Comparison of ENCODE assay signal across 1 cellular context in the genomic region with DNA sequence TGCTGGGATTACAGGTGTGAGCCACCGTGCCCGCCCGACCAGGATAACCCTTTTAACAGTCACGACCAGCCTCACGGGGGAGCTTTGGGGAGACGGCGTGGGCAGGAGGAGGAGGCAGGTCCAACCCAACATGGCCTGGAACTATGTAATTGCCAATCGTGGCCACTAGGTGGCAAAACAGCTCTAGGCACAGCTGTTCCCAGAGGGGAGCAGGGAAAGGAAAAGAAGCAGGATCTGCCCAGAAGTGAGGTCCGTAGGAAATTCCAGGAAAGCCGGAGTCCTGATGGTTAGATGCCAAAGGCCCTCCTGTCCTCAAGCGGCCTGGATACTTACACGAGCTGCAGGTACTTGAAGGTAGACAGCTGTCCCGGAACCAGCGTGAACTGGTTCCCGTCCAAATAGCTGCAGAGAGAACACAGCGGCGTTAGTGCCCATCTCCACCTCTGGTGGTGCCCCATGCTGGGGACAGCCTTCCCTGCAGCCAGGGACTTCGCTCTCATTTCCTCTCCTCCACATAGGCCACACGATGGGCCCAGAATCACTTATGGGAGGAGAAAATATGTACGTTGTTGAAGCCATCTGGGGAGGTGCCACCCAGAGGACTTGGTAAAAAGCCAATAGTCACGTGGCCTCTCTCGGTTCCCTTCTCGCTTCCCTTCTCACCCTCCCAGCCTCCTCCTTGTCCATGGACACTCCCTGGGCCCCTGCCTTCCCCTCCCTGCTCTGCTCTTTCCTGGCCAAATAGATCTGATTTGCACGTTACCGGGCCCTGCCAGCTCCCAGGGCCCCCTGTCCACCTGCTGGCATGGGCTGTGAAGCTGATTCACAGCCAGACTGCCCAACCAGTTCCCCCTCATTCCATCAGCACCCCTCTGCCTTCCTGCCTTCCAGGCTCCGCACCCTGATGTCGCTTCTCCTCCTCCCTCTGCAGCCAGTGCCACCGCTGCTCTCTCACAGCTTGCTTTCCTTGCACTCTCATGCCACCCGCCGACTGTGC.
TF ChIP-seq lines count a peak whose summit lies in the region.

No MANE protein-coding gene starts in this region.

TF ChIP-seq in HepG2, 621 proteins besides CTCF, POLR2A, EP300 and RAD21 (continued from another document and continues in another):
- peak; percentile 65; the same call in 1 of the 2 replicates for TF ChIP-seq ZNF768 (CRISPR knock-in tag; IDR thresholded peaks at IDR 0.05)
- TF ChIP-seq STAT5B (CRISPR knock-in tag; IDR thresholded peaks at IDR 0.05): no peak
- TF ChIP-seq, protein P1, sequence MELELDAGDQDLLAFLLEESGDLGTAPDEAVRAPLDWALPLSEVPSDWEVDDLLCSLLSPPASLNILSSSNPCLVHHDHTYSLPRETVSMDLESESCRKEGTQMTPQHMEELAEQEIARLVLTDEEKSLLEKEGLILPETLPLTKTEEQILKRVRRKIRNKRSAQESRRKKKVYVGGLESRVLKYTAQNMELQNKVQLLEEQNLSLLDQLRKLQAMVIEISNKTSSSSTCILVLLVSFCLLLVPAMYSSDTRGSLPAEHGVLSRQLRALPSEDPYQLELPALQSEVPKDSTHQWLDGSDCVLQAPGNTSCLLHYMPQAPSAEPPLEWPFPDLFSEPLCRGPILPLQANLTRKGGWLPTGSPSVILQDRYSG (CRISPR knock-in tag; IDR thresholded peaks at IDR 0.05): no peak
- TF ChIP-seq ZFP36 (IDR thresholded peaks at IDR 0.05; ENCODE audit: borderline replicate concordance, low read depth, low read length, partially characterized antibody): no peak
- TF ChIP-seq, protein P2, sequence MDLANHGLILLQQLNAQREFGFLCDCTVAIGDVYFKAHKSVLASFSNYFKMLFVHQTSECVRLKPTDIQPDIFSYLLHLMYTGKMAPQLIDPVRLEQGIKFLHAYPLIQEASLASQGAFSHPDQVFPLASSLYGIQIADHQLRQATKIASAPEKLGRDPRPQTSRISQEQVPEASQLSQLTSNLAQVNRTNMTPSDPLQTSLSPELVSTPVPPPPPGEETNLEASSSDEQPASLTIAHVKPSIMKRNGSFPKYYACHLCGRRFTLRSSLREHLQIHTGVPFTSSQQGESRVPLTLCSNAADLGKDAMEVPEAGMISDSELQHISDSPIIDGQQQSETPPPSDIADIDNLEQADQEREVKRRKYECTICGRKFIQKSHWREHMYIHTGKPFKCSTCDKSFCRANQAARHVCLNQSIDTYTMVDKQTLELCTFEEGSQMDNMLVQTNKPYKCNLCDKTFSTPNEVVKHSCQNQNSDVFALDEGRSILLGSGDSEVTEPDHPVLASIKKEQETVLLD (CRISPR knock-in tag; IDR thresholded peaks at IDR 0.05; ENCODE audit: low read depth): no peak
- TF ChIP-seq ZNF343 (CRISPR knock-in tag; IDR thresholded peaks at IDR 0.05): 0 out of 2 replicates have a peak, but pooled peaks have one; percentile 37
- no peak for TF ChIP-seq ZBTB26 (CRISPR knock-in tag; IDR thresholded peaks at IDR 0.05; ENCODE audit: borderline replicate concordance)
- no peak for TF ChIP-seq SP5 (CRISPR knock-in tag; IDR thresholded peaks at IDR 0.05; ENCODE audit: borderline replicate concordance, low read depth)
- TF ChIP-seq TEAD3 (CRISPR knock-in tag; optimal IDR thresholded peaks at IDR 0.05; ENCODE audit: borderline replicate concordance): no peak
- TF ChIP-seq ZNF556 (CRISPR knock-in tag; IDR thresholded peaks at IDR 0.05; ENCODE audit: borderline replicate concordance): peak; percentile 55; the same call in 1 of the 2 replicates
- TF ChIP-seq ZNF644 (CRISPR knock-in tag; IDR thresholded peaks at IDR 0.05; ENCODE audit: low read depth): no peak
- no peak for TF ChIP-seq CREM (IDR thresholded peaks at IDR 0.05)
- no peak for TF ChIP-seq CREM (CRISPR knock-in tag; IDR thresholded peaks at IDR 0.05)
- no peak for TF ChIP-seq SATB2 (CRISPR knock-in tag; IDR thresholded peaks at IDR 0.05)
- TF ChIP-seq GTF3A (CRISPR knock-in tag; conservative IDR thresholded peaks at IDR 0.05): no peak
- no peak for TF ChIP-seq MAFG (CRISPR knock-in tag; IDR thresholded peaks at IDR 0.05)
- no peak for TF ChIP-seq SALL1 (CRISPR knock-in tag; IDR thresholded peaks at IDR 0.05)
- peak; percentile 84 for TF ChIP-seq STAG1 (CRISPR knock-in tag; IDR thresholded peaks at IDR 0.05)
- TF ChIP-seq SMC3 (IDR thresholded peaks at IDR 0.05; ENCODE audit: low read length): peak; percentile 76
- TF ChIP-seq ZNF510 (CRISPR knock-in tag; IDR thresholded peaks at IDR 0.05; ENCODE audit: low read depth): 0 out of 2 replicates have a peak, but pooled peaks have one; percentile 66
- no peak for TF ChIP-seq POLR2AphosphoS5 (IDR thresholded peaks at IDR 0.05; ENCODE audit: low read depth, low read length)
- no peak for TF ChIP-seq ZNF546 (CRISPR knock-in tag; conservative IDR thresholded peaks at IDR 0.05)
- TF ChIP-seq HDAC1 (CRISPR knock-in tag; IDR thresholded peaks at IDR 0.05): 0 out of 2 replicates have a peak, but pooled peaks have one; percentile 17
- TF ChIP-seq PHF21A (CRISPR knock-in tag; IDR thresholded peaks at IDR 0.05): no peak
- TF ChIP-seq ZNF558 (CRISPR knock-in tag; IDR thresholded peaks at IDR 0.05; ENCODE audit: borderline replicate concordance): no peak
- TF ChIP-seq ZNF331 (CRISPR knock-in tag; IDR thresholded peaks at IDR 0.05): no peak
- TF ChIP-seq, protein P3, sequence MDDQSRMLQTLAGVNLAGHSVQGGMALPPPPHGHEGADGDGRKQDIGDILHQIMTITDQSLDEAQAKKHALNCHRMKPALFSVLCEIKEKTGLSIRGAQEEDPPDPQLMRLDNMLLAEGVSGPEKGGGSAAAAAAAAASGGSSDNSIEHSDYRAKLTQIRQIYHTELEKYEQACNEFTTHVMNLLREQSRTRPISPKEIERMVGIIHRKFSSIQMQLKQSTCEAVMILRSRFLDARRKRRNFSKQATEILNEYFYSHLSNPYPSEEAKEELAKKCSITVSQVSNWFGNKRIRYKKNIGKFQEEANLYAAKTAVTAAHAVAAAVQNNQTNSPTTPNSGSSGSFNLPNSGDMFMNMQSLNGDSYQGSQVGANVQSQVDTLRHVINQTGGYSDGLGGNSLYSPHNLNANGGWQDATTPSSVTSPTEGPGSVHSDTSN (CRISPR knock-in tag; IDR thresholded peaks at IDR 0.05; ENCODE audit: borderline replicate concordance): no peak
- TF ChIP-seq, protein P4, sequence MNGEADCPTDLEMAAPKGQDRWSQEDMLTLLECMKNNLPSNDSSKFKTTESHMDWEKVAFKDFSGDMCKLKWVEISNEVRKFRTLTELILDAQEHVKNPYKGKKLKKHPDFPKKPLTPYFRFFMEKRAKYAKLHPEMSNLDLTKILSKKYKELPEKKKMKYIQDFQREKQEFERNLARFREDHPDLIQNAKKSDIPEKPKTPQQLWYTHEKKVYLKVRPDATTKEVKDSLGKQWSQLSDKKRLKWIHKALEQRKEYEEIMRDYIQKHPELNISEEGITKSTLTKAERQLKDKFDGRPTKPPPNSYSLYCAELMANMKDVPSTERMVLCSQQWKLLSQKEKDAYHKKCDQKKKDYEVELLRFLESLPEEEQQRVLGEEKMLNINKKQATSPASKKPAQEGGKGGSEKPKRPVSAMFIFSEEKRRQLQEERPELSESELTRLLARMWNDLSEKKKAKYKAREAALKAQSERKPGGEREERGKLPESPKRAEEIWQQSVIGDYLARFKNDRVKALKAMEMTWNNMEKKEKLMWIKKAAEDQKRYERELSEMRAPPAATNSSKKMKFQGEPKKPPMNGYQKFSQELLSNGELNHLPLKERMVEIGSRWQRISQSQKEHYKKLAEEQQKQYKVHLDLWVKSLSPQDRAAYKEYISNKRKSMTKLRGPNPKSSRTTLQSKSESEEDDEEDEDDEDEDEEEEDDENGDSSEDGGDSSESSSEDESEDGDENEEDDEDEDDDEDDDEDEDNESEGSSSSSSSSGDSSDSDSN (CRISPR knock-in tag; IDR thresholded peaks at IDR 0.05): peak; percentile 8; the same call in 1 of the 2 replicates
- no peak for TF ChIP-seq ZNF160 (CRISPR knock-in tag; IDR thresholded peaks at IDR 0.05)
- TF ChIP-seq GFI1 (CRISPR knock-in tag; IDR thresholded peaks at IDR 0.05; ENCODE audit: borderline replicate concordance): no peak
- TF ChIP-seq, protein P5, sequence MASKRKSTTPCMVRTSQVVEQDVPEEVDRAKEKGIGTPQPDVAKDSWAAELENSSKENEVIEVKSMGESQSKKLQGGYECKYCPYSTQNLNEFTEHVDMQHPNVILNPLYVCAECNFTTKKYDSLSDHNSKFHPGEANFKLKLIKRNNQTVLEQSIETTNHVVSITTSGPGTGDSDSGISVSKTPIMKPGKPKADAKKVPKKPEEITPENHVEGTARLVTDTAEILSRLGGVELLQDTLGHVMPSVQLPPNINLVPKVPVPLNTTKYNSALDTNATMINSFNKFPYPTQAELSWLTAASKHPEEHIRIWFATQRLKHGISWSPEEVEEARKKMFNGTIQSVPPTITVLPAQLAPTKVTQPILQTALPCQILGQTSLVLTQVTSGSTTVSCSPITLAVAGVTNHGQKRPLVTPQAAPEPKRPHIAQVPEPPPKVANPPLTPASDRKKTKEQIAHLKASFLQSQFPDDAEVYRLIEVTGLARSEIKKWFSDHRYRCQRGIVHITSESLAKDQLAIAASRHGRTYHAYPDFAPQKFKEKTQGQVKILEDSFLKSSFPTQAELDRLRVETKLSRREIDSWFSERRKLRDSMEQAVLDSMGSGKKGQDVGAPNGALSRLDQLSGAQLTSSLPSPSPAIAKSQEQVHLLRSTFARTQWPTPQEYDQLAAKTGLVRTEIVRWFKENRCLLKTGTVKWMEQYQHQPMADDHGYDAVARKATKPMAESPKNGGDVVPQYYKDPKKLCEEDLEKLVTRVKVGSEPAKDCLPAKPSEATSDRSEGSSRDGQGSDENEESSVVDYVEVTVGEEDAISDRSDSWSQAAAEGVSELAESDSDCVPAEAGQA (IDR thresholded peaks at IDR 0.05; ENCODE audit: low read depth): no peak
- TF ChIP-seq, protein P5 (CRISPR knock-in tag; IDR thresholded peaks at IDR 0.05; ENCODE audit: borderline replicate concordance): no peak
- TF ChIP-seq HBP1 (CRISPR knock-in tag; IDR thresholded peaks at IDR 0.05; ENCODE audit: low read depth): no peak
- peak; percentile 69; the same call in 1 of the 2 replicates for TF ChIP-seq ZNF230 (CRISPR knock-in tag; IDR thresholded peaks at IDR 0.05)
- no peak for TF ChIP-seq SNAI1 (CRISPR knock-in tag; IDR thresholded peaks at IDR 0.05; ENCODE audit: borderline replicate concordance)
- TF ChIP-seq PHF8 (CRISPR knock-in tag; IDR thresholded peaks at IDR 0.05): no peak
- TF ChIP-seq AHR (CRISPR knock-in tag; IDR thresholded peaks at IDR 0.05): 0 out of 2 replicates have a peak, but pooled peaks have one; percentile 24
- 0 out of 2 replicates have a peak, but pooled peaks have one; percentile 34 for TF ChIP-seq ZSCAN9 (CRISPR knock-in tag; IDR thresholded peaks at IDR 0.05; ENCODE audit: borderline replicate concordance)
- TF ChIP-seq CAMTA2 (CRISPR knock-in tag; IDR thresholded peaks at IDR 0.05; ENCODE audit: borderline replicate concordance): no peak
- TF ChIP-seq, protein P6, sequence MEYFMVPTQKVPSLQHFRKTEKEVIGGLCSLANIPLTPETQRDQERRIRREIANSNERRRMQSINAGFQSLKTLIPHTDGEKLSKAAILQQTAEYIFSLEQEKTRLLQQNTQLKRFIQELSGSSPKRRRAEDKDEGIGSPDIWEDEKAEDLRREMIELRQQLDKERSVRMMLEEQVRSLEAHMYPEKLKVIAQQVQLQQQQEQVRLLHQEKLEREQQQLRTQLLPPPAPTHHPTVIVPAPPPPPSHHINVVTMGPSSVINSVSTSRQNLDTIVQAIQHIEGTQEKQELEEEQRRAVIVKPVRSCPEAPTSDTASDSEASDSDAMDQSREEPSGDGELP (IDR thresholded peaks at IDR 0.05; ENCODE audit: borderline replicate concordance, low read depth): peak; percentile 86; the same call in 1 of the 2 replicates
- TF ChIP-seq GATAD2A (CRISPR knock-in tag; IDR thresholded peaks at IDR 0.05): peak; percentile 61
- 0 out of 2 replicates have a peak, but pooled peaks have one; percentile 15 for TF ChIP-seq POGZ (CRISPR knock-in tag; IDR thresholded peaks at IDR 0.05)
- TF ChIP-seq, protein P7, sequence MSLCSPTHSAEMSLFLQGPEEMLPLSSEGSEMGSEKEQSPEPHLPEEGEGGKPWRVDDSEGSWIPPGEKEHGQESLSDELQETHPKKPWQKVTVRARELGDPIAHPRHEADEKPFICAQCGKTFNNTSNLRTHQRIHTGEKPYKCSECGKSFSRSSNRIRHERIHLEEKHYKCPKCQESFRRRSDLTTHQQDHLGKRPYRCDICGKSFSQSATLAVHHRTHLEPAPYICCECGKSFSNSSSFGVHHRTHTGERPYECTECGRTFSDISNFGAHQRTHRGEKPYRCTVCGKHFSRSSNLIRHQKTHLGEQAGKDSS (CRISPR knock-in tag; IDR thresholded peaks at IDR 0.05; ENCODE audit: borderline replicate concordance, low read depth): no peak
- peak; percentile 83 for TF ChIP-seq XRCC5 (optimal IDR thresholded peaks at IDR 0.05; ENCODE audit: low read length)
- no peak for TF ChIP-seq ZNF607 (CRISPR knock-in tag; IDR thresholded peaks at IDR 0.05; ENCODE audit: borderline replicate concordance)
